17 cellular contexts compared by ENCODE assay signal in genomic region chr11:90392692-90393091, GRCh38.
"Had no signal": no experiment of that assay in that cellular context is flagged by ENCODE, and none has a peak within 500 bp of the region (broad histone marks: within the 10 kb centered on the region; RNA-seq: fewer than 3 reads in every experiment).

No MANE protein-coding gene starts in this region.

- H2AFZ ChIP-seq: parathyroid adenoma had no signal

- DNase-seq: activated CD4-positive, alpha-beta T cell treated with anti-CD3 and anti-CD28 coated beads for 1 hour; activated CD4-positive, alpha-beta T cell treated with anti-CD3 and anti-CD28 coated beads, Interleukin-2, amount 50 U/mL, for 48 hours; activated naive CD4-positive, alpha-beta T cell treated with Interleukin-2 at 50 U/mL for 16 hours; aorta; dermis blood vessel endothelial cell; effector memory CD8-positive, alpha-beta T cell; hypothalamus; kidney; left lung; mucosa of descending colon; naive thymus-derived CD4-positive, alpha-beta T cell; stimulated activated CD4-positive, alpha-beta T cell treated with anti-CD3 and anti-CD28 coated beads, Interleukin-1b, Interleukin-23, amount 100 ng/mL, for 48 hours; stomach; testis had no signal

- H3K4me1 ChIP-seq: breast epithelium, left lung, parathyroid adenoma, stomach, testis had no signal

- H3K79me2 ChIP-seq: parathyroid adenoma had no signal

- H3K9ac ChIP-seq: parathyroid adenoma had no signal

- H3K9me3 ChIP-seq: breast epithelium, stomach, testis had no signal

- H3K27me3 ChIP-seq: breast epithelium, left lung, stomach had no signal

- ATAC-seq: activated T-helper 17 cell treated with anti-CD3 and anti-CD28 coated beads, Interleukin-2, amount 50 U/mL, for 72 hours; effector memory CD8-positive, alpha-beta T cell; left lung; mucosa of descending colon; naive thymus-derived CD4-positive, alpha-beta T cell had no signal

- H3K4me3 ChIP-seq: breast epithelium, left lung, mucosa of descending colon, stomach, testis had no signal

- H3K27ac ChIP-seq: breast epithelium, left lung, parathyroid adenoma, stomach, testis had no signal

- H3K36me3 ChIP-seq: breast epithelium, left lung, stomach had no signal
